Comparison of ENCODE assay signal across 1 cellular context in the genomic region with DNA sequence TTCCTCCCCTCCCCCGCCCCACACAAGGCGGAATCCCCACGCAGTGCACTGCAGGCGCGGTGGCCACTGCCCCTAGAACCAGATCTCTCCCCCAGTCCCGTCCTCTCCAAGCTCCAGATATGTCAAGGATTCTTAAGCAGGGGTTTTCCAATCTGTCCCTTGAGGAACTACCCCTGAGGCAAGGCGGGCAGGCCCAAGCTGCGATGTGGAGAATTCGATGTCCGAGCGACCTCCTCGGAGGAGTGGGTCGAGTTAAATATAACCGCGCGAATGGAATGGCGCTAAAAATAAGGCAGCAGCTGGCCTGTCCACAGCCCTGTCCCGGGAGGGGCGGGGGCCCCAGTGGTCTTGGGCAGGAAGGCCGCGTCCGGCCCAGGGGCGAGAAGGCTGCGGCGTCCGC.
TF ChIP-seq lines count a peak whose summit lies in the region.

No MANE protein-coding gene starts in this region.

TF ChIP-seq in WTC11, 78 proteins besides CTCF, POLR2A, EP300 and RAD21:
- TF ChIP-seq ZNF532 (CRISPR knock-in tag; IDR thresholded peaks at IDR 0.05; ENCODE audit: borderline replicate concordance) (no peak), FOXK1 (CRISPR knock-in tag; IDR thresholded peaks at IDR 0.05) (no peak), OVOL2 (CRISPR knock-in tag; IDR thresholded peaks at IDR 0.05; ENCODE audit: borderline replicate concordance) (no peak), SOX15 (CRISPR knock-in tag; IDR thresholded peaks at IDR 0.05) (no peak), ZNF423 (CRISPR knock-in tag; IDR thresholded peaks at IDR 0.05) (no peak), IRF1 (CRISPR knock-in tag; IDR thresholded peaks at IDR 0.05) (no peak), ZBTB43 (CRISPR knock-in tag; IDR thresholded peaks at IDR 0.05) (no peak), ATF1 (CRISPR knock-in tag; IDR thresholded peaks at IDR 0.05) (no peak), NFATC4 (CRISPR knock-in tag; IDR thresholded peaks at IDR 0.05) (no peak), PRRX2 (CRISPR knock-in tag; IDR thresholded peaks at IDR 0.05) (no peak), NR3C1 (CRISPR knock-in tag; conservative IDR thresholded peaks at IDR 0.05; ENCODE audit: low read depth) (no peak), RELA (CRISPR knock-in tag; IDR thresholded peaks at IDR 0.05; ENCODE audit: borderline replicate concordance) (no peak; the same call in 1 of the 2 replicates)
- TF ChIP-seq, protein P1, sequence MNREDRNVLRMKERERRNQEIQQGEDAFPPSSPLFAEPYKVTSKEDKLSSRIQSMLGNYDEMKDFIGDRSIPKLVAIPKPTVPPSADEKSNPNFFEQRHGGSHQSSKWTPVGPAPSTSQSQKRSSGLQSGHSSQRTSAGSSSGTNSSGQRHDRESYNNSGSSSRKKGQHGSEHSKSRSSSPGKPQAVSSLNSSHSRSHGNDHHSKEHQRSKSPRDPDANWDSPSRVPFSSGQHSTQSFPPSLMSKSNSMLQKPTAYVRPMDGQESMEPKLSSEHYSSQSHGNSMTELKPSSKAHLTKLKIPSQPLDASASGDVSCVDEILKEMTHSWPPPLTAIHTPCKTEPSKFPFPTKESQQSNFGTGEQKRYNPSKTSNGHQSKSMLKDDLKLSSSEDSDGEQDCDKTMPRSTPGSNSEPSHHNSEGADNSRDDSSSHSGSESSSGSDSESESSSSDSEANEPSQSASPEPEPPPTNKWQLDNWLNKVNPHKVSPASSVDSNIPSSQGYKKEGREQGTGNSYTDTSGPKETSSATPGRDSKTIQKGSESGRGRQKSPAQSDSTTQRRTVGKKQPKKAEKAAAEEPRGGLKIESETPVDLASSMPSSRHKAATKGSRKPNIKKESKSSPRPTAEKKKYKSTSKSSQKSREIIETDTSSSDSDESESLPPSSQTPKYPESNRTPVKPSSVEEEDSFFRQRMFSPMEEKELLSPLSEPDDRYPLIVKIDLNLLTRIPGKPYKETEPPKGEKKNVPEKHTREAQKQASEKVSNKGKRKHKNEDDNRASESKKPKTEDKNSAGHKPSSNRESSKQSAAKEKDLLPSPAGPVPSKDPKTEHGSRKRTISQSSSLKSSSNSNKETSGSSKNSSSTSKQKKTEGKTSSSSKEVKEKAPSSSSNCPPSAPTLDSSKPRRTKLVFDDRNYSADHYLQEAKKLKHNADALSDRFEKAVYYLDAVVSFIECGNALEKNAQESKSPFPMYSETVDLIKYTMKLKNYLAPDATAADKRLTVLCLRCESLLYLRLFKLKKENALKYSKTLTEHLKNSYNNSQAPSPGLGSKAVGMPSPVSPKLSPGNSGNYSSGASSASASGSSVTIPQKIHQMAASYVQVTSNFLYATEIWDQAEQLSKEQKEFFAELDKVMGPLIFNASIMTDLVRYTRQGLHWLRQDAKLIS (CRISPR knock-in tag; IDR thresholded peaks at IDR 0.05; ENCODE audit: borderline replicate concordance) = no peak
- TF ChIP-seq, protein P2, sequence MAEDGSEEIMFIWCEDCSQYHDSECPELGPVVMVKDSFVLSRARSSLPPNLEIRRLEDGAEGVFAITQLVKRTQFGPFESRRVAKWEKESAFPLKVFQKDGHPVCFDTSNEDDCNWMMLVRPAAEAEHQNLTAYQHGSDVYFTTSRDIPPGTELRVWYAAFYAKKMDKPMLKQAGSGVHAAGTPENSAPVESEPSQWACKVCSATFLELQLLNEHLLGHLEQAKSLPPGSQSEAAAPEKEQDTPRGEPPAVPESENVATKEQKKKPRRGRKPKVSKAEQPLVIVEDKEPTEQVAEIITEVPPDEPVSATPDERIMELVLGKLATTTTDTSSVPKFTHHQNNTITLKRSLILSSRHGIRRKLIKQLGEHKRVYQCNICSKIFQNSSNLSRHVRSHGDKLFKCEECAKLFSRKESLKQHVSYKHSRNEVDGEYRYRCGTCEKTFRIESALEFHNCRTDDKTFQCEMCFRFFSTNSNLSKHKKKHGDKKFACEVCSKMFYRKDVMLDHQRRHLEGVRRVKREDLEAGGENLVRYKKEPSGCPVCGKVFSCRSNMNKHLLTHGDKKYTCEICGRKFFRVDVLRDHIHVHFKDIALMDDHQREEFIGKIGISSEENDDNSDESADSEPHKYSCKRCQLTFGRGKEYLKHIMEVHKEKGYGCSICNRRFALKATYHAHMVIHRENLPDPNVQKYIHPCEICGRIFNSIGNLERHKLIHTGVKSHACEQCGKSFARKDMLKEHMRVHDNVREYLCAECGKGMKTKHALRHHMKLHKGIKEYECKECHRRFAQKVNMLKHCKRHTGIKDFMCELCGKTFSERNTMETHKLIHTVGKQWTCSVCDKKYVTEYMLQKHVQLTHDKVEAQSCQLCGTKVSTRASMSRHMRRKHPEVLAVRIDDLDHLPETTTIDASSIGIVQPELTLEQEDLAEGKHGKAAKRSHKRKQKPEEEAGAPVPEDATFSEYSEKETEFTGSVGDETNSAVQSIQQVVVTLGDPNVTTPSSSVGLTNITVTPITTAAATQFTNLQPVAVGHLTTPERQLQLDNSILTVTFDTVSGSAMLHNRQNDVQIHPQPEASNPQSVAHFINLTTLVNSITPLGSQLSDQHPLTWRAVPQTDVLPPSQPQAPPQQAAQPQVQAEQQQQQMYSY (CRISPR knock-in tag; IDR thresholded peaks at IDR 0.05) = no peak
- TF ChIP-seq, protein P3, sequence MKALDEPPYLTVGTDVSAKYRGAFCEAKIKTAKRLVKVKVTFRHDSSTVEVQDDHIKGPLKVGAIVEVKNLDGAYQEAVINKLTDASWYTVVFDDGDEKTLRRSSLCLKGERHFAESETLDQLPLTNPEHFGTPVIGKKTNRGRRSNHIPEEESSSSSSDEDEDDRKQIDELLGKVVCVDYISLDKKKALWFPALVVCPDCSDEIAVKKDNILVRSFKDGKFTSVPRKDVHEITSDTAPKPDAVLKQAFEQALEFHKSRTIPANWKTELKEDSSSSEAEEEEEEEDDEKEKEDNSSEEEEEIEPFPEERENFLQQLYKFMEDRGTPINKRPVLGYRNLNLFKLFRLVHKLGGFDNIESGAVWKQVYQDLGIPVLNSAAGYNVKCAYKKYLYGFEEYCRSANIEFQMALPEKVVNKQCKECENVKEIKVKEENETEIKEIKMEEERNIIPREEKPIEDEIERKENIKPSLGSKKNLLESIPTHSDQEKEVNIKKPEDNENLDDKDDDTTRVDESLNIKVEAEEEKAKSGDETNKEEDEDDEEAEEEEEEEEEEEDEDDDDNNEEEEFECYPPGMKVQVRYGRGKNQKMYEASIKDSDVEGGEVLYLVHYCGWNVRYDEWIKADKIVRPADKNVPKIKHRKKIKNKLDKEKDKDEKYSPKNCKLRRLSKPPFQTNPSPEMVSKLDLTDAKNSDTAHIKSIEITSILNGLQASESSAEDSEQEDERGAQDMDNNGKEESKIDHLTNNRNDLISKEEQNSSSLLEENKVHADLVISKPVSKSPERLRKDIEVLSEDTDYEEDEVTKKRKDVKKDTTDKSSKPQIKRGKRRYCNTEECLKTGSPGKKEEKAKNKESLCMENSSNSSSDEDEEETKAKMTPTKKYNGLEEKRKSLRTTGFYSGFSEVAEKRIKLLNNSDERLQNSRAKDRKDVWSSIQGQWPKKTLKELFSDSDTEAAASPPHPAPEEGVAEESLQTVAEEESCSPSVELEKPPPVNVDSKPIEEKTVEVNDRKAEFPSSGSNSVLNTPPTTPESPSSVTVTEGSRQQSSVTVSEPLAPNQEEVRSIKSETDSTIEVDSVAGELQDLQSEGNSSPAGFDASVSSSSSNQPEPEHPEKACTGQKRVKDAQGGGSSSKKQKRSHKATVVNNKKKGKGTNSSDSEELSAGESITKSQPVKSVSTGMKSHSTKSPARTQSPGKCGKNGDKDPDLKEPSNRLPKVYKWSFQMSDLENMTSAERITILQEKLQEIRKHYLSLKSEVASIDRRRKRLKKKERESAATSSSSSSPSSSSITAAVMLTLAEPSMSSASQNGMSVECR (CRISPR knock-in tag; IDR thresholded peaks at IDR 0.05; ENCODE audit: borderline replicate concordance) = no peak
- TF ChIP-seq, protein P4, sequence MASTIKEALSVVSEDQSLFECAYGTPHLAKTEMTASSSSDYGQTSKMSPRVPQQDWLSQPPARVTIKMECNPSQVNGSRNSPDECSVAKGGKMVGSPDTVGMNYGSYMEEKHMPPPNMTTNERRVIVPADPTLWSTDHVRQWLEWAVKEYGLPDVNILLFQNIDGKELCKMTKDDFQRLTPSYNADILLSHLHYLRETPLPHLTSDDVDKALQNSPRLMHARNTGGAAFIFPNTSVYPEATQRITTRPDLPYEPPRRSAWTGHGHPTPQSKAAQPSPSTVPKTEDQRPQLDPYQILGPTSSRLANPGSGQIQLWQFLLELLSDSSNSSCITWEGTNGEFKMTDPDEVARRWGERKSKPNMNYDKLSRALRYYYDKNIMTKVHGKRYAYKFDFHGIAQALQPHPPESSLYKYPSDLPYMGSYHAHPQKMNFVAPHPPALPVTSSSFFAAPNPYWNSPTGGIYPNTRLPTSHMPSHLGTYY (CRISPR knock-in tag; IDR thresholded peaks at IDR 0.05) = no peak
- TF ChIP-seq, protein P5, sequence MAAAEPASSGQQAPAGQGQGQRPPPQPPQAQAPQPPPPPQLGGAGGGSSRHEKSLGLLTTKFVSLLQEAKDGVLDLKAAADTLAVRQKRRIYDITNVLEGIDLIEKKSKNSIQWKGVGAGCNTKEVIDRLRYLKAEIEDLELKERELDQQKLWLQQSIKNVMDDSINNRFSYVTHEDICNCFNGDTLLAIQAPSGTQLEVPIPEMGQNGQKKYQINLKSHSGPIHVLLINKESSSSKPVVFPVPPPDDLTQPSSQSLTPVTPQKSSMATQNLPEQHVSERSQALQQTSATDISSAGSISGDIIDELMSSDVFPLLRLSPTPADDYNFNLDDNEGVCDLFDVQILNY (CRISPR knock-in tag; IDR thresholded peaks at IDR 0.05) = no peak
- TF ChIP-seq, protein P6, sequence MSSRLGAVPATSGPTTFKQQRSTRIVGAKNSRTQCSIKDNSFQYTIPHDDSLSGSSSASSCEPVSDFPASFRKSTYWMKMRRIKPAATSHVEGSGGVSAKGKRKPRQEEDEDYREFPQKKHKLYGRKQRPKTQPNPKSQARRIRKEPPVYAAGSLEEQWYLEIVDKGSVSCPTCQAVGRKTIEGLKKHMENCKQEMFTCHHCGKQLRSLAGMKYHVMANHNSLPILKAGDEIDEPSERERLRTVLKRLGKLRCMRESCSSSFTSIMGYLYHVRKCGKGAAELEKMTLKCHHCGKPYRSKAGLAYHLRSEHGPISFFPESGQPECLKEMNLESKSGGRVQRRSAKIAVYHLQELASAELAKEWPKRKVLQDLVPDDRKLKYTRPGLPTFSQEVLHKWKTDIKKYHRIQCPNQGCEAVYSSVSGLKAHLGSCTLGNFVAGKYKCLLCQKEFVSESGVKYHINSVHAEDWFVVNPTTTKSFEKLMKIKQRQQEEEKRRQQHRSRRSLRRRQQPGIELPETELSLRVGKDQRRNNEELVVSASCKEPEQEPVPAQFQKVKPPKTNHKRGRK (CRISPR knock-in tag; IDR thresholded peaks at IDR 0.05; ENCODE audit: borderline replicate concordance) = no peak
- TF ChIP-seq, protein P7, sequence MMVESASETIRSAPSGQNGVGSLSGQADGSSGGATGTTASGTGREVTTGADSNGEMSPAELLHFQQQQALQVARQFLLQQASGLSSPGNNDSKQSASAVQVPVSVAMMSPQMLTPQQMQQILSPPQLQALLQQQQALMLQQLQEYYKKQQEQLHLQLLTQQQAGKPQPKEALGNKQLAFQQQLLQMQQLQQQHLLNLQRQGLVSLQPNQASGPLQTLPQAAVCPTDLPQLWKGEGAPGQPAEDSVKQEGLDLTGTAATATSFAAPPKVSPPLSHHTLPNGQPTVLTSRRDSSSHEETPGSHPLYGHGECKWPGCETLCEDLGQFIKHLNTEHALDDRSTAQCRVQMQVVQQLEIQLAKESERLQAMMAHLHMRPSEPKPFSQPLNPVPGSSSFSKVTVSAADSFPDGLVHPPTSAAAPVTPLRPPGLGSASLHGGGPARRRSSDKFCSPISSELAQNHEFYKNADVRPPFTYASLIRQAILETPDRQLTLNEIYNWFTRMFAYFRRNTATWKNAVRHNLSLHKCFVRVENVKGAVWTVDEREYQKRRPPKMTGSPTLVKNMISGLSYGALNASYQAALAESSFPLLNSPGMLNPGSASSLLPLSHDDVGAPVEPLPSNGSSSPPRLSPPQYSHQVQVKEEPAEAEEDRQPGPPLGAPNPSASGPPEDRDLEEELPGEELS (CRISPR knock-in tag; IDR thresholded peaks at IDR 0.05) = no peak
